ENCODE assay signal across 10 cellular contexts in the genomic region with DNA sequence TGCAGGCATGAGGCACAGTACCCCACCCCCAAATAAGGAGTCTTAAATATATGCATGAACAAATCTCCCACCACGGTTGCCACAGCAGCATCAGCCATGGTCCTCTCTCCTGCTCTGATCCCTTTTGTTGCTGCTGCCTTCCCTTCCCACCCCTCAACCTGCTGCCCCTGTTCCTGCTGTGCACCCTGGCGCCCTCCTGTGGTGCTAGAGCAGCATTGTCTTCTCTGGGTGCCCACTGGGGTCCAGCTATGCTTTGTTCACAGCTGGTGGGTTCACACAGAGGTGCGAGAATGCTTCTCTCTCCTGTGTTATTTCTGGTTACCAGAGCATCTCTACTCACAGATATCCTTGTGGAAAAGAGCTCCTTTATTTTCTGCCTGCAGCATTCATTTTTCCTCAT.
A peak's percentile ranks its signal among the peaks of the same experiment; 100 is the strongest.
DNase-seq lines count a peak whose midpoint lies in the region; ATAC-seq and TF ChIP-seq lines count a peak whose summit lies in the region.
"Had no signal": no experiment of that assay in that cellular context is flagged by ENCODE, and none has a peak within 500 bp of the region (broad histone marks: within the 10 kb centered on the region; RNA-seq: fewer than 3 reads in every experiment).

No MANE protein-coding gene starts in this region.

- no peak for ATAC-seq in GM18909 (IDR thresholded peaks at IDR 0.05; ENCODE audit: poor library complexity, unreplicated experiment)

- H3K4me2 ChIP-seq in PC-9: no peak overlapping the region

- no peaks in the 10 kb centered on the region for H3K9me2 ChIP-seq in PC-9 (ENCODE audit: insufficient read depth)

- POLR2A ChIA-PET in PC-9 (lab: Charles Lee; ENCODE audit: unreplicated experiment): no interaction called here

- no peaks in the 10 kb centered on the region for H3K9me3 ChIP-seq in PC-9 (ENCODE audit: insufficient read depth, low read depth)
- H3K9me3 ChIP-seq: thyroid gland had no signal

- H3K79me2 ChIP-seq in PC-9 (ENCODE audit: low read depth): no peaks in the 10 kb centered on the region

- no peak overlapping the region for H3K4me3 ChIP-seq in PC-9
- H3K4me3 ChIP-seq: SK-N-MC, thyroid gland had no signal

- peak in 1 of 2 experiments; percentile 7 for DNase-seq in PC-9
- peak; percentile 17 for DNase-seq in iPS DF 19.7 (ENCODE audit: low read depth, low spot score)
- DNase-seq in hypothalamus (lab: John Stamatoyannopoulos, UW): no peak
- no peak for DNase-seq in HPDE6-E6E7 (ENCODE audit: extremely low spot score)
- no peak for DNase-seq in GM19240 (ENCODE audit: insufficient read length, low spot score)

- H2AFZ ChIP-seq in PC-9: no peak overlapping the region

- H3K27ac ChIP-seq in C4-2B: no peak overlapping the region
- no peak overlapping the region for H3K27ac ChIP-seq in PC-9
- H3K27ac ChIP-seq: SK-N-MC, thyroid gland had no signal

- CTCF ChIA-PET in PC-9 (lab: Charles Lee): interaction anchor here (0.6 kb wide), 2 partner anchors 36 to 153 kb away, joined by 3 to 4 read pairs; no protein-coding TSS in a partner anchor

- H3K4me1 ChIP-seq in PC-9 (replicated peaks; ENCODE audit: insufficient read depth): peaks cover 12% of the 10 kb centered on the region
- H3K4me1 ChIP-seq: thyroid gland had no signal

- H4K20me1 ChIP-seq in PC-9 (ENCODE audit: insufficient read depth): no peaks in the 10 kb centered on the region

- TF ChIP-seq CTCF in C4-2B (conservative IDR thresholded peaks at IDR 0.05): peak; percentile 64
- peak; percentile 55 for TF ChIP-seq CTCF in GM12874 (IDR thresholded peaks at IDR 0.05; ENCODE audit: insufficient read depth, low read depth, low read length)
- TF ChIP-seq CTCF in PC-9 (conservative IDR thresholded peaks at IDR 0.05): peak; percentile 55

- intact Hi-C loops in PC-9 (cut with micrococcal nuclease; ENCODE audit: unreplicated experiment): loop anchor here (1.0 kb wide), 1 partner anchor 282 kb away; no protein-coding TSS in a partner anchor

- no TSS peak for BruUV-seq in PC-9 (replicated peaks; lab: Mats Ljungman, UMichigan)

- H3F3A ChIP-seq in PC-9 (ENCODE audit: insufficient read depth, low read depth): no peaks in the 10 kb centered on the region

- H3K36me3 ChIP-seq in PC-9 (ENCODE audit: low read depth): no peaks in the 10 kb centered on the region
- H3K36me3 ChIP-seq: thyroid gland had no signal

- no peaks in the 10 kb centered on the region for H3K27me3 ChIP-seq in PC-9 (ENCODE audit: insufficient read depth, low read depth)
- H3K27me3 ChIP-seq: thyroid gland had no signal
